21 cellular contexts compared by ENCODE assay signal in genomic region chr9:2065704-2066103, GRCh38.
"Had no signal": no experiment of that assay in that cellular context is flagged by ENCODE, and none has a peak within 500 bp of the region (broad histone marks: within the 10 kb centered on the region; RNA-seq: fewer than 3 reads in every experiment).

No MANE protein-coding gene starts in this region.

- DNase-seq: activated CD4-positive, alpha-beta T cell treated with anti-CD3 and anti-CD28 coated beads, Interleukin-2, amount 10 ng/mL, durations not matched to agents 7 days and 5 days; activated CD4-positive, CD25-positive, alpha-beta regulatory T cell; activated CD8-positive, alpha-beta T cell treated with anti-CD3 and anti-CD28 coated beads, Interleukin-2, amount 10 ng/mL, durations not matched to agents 7 days and 5 days; activated gamma-delta T cell; activated naive CD8-positive, alpha-beta T cell treated with anti-CD3 and anti-CD28 coated beads for 36 hours; activated T-cell treated with anti-CD3 and anti-CD28 coated beads, Interleukin-2, amount 50 U/mL, for 48 hours; amygdala; caudate nucleus; effector memory CD8-positive, alpha-beta T cell; foreskin keratinocyte; kidney; left ventricle myocardium inferior; mammary epithelial cell; stimulated activated CD8-positive, alpha-beta memory T cell treated with anti-CD3 and anti-CD28 coated beads, Interleukin-4, amount 100 ng/mL, for 48 hours; stimulated activated naive CD8-positive, alpha-beta T cell treated with anti-CD3 and anti-CD28 coated beads, Interleukin-15, amount 100 ng/mL, for 72 hours; T-helper 9 cell; upper lobe of left lung had no signal

- H3K27me3 ChIP-seq: foreskin keratinocyte, suprapubic skin, upper lobe of left lung had no signal

- H3K9me3 ChIP-seq: left ventricle myocardium inferior, suprapubic skin, upper lobe of left lung had no signal

- H3K9me3 Mint-ChIP-seq: activated CD4-positive, alpha-beta T cell treated with anti-CD3 and anti-CD28 coated beads, Interleukin-2, amount 10 ng/mL, durations not matched to agents 7 days and 5 days; activated naive CD8-positive, alpha-beta T cell treated with anti-CD3 and anti-CD28 coated beads for 36 hours; effector memory CD8-positive, alpha-beta T cell; neural crest cell; stimulated activated naive CD8-positive, alpha-beta T cell treated with anti-CD3 and anti-CD28 coated beads, Interleukin-15, amount 100 ng/mL, for 72 hours had no signal

- H3K4me1 Mint-ChIP-seq: activated CD4-positive, alpha-beta T cell treated with anti-CD3 and anti-CD28 coated beads, Interleukin-2, amount 10 ng/mL, durations not matched to agents 7 days and 5 days; neural crest cell; stimulated activated naive CD8-positive, alpha-beta T cell treated with anti-CD3 and anti-CD28 coated beads, Interleukin-15, amount 100 ng/mL, for 72 hours had no signal

- ATAC-seq: activated CD8-positive, alpha-beta T cell treated with anti-CD3 and anti-CD28 coated beads, Interleukin-2, amount 10 ng/mL, durations not matched to agents 7 days and 5 days; effector memory CD8-positive, alpha-beta T cell; foreskin keratinocyte; stimulated activated naive CD8-positive, alpha-beta T cell treated with anti-CD3 and anti-CD28 coated beads, Interleukin-15, amount 100 ng/mL, for 72 hours had no signal

- H3K27ac ChIP-seq: foreskin keratinocyte, left ventricle myocardium inferior, SK-N-MC, suprapubic skin, upper lobe of left lung had no signal

- H3K4me3 Mint-ChIP-seq: activated CD4-positive, alpha-beta T cell treated with anti-CD3 and anti-CD28 coated beads, Interleukin-2, amount 10 ng/mL, durations not matched to agents 7 days and 5 days; activated CD8-positive, alpha-beta T cell treated with anti-CD3 and anti-CD28 coated beads, Interleukin-2, amount 10 ng/mL, durations not matched to agents 7 days and 5 days; activated naive CD8-positive, alpha-beta T cell treated with anti-CD3 and anti-CD28 coated beads for 36 hours; effector memory CD8-positive, alpha-beta T cell; neural crest cell; stimulated activated naive CD8-positive, alpha-beta T cell treated with anti-CD3 and anti-CD28 coated beads, Interleukin-15, amount 100 ng/mL, for 72 hours had no signal

- H3K27me3 Mint-ChIP-seq: activated CD4-positive, alpha-beta T cell treated with anti-CD3 and anti-CD28 coated beads, Interleukin-2, amount 10 ng/mL, durations not matched to agents 7 days and 5 days; activated naive CD8-positive, alpha-beta T cell treated with anti-CD3 and anti-CD28 coated beads for 36 hours; effector memory CD8-positive, alpha-beta T cell; progenitor cell of endocrine pancreas; stimulated activated naive CD8-positive, alpha-beta T cell treated with anti-CD3 and anti-CD28 coated beads, Interleukin-15, amount 100 ng/mL, for 72 hours had no signal

- H3K27ac Mint-ChIP-seq: activated CD4-positive, alpha-beta T cell treated with anti-CD3 and anti-CD28 coated beads, Interleukin-2, amount 10 ng/mL, durations not matched to agents 7 days and 5 days; progenitor cell of endocrine pancreas had no signal
